In genomic region chrX:122835886-122836285, GRCh38 we compare ENCODE assay signal across 22 cellular contexts.
"Had no signal": no experiment of that assay in that cellular context is flagged by ENCODE, and none has a peak within 500 bp of the region (broad histone marks: within the 10 kb centered on the region; RNA-seq: fewer than 3 reads in every experiment).

No MANE protein-coding gene starts in this region.

- H3K9me3 ChIP-seq: gastroesophageal sphincter, lower lobe of right lung, thoracic aorta, transverse colon had no signal

- H3K36me3 Mint-ChIP-seq: memory B cell, mesothelial cell of epicardium, natural killer cell had no signal

- H3K27me3 ChIP-seq: gastroesophageal sphincter, right atrium auricular region, stomach, transverse colon had no signal

- H3K4me3 ChIP-seq: dorsolateral prefrontal cortex, gastroesophageal sphincter, left ventricle myocardium inferior, lower lobe of right lung, right atrium auricular region, stomach, thoracic aorta, transverse colon had no signal

- H3K4me3 Mint-ChIP-seq: memory B cell, mesothelial cell of epicardium, natural killer cell, neural crest cell had no signal

- H3K27ac Mint-ChIP-seq: memory B cell, mesothelial cell of epicardium, natural killer cell had no signal

- ATAC-seq: gastroesophageal sphincter, left cardiac atrium, lower lobe of right lung, natural killer cell had no signal

- H3K4me1 Mint-ChIP-seq: memory B cell, natural killer cell, neural crest cell had no signal

- H3K36me3 ChIP-seq: gastroesophageal sphincter, left ventricle myocardium inferior, lower lobe of right lung, right atrium auricular region, stomach, thoracic aorta, transverse colon had no signal

- H3K27ac ChIP-seq: dorsolateral prefrontal cortex, gastroesophageal sphincter, left ventricle myocardium inferior, lower lobe of right lung, right atrium auricular region, stomach, thoracic aorta, transverse colon had no signal

- H3K4me1 ChIP-seq: gastroesophageal sphincter, left ventricle myocardium inferior, lower lobe of right lung, right atrium auricular region, stomach, transverse colon had no signal

- DNase-seq: cortex of kidney; dorsolateral prefrontal cortex; effector CD8-positive, alpha-beta T cell; glutamatergic neuron; kidney; left cardiac atrium; left ventricle myocardium inferior; lower lobe of right lung; natural killer cell; posterior cingulate gyrus; small intestine; stimulated activated CD4-positive, alpha-beta T cell treated with anti-CD3 and anti-CD28 coated beads, Interleukin-12 subunit alpha, Interleukin-12 subunit beta, amount 100 ng/mL, for 4 hours; stimulated activated naive CD4-positive, alpha-beta T cell; stomach; substantia nigra; transverse colon had no signal

- H3K27me3 Mint-ChIP-seq: memory B cell had no signal
